Comparison of ENCODE assay signal across 10 cellular contexts in the genomic region with DNA sequence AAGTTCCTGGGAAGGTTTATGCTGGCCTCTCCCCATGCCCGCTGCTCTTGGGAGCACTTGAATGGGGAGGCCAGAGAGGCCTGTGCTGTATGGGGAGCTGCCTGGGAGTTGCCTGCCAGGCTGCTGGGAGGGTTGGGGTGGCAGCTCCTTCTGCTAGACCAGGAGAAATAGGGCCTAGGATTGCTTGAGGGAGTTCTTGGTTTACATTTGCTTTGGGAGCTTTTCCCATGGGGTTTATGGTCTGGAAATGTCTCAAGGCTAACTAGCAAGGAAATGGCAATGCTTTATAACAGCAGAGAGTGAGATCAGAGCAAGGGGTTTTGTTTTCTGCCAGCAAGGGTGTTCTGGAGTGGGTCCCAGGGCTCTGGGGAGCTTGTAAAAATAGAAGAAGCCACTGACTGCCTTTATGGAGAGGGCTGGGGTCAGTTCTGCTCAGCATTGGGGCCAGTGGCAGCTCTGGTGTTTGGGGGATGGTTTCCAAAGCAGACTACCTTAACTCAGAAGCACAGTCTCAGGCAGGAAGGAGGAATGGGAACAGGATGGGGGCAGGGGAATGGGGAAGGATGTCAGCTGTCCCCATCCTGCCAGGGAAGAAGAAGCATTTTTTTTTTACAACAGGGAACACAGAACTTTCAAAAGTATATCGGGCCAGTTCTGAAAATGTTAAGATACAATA. TPM values are rescaled to one million over a fixed set of nuclear protein-coding genes. Genes with fewer than 3 reads are reported as not detected.
DNase-seq lines count a peak whose midpoint lies in the region; ATAC-seq and TF ChIP-seq lines count a peak whose summit lies in the region.
"Had no signal": no experiment of that assay in that cellular context is flagged by ENCODE, and none has a peak within 500 bp of the region (broad histone marks: within the 10 kb centered on the region; RNA-seq: fewer than 3 reads in every experiment).

No MANE protein-coding gene starts in this region.

- H3K9ac ChIP-seq in skeletal muscle tissue (ENCODE audit: low read depth in 1 of 3, low read length in 3 of 3) = peak overlapping the region; percentile 55 to 76 (median 63)

- H3K9me3 Mint-ChIP-seq in type B pancreatic cell = no peaks in the 10 kb centered on the region
- H3K9me3 Mint-ChIP-seq: activated CD4-positive, alpha-beta T cell treated with anti-CD3 and anti-CD28 coated beads, Interleukin-2, amount 10 ng/mL, durations not matched to agents 7 days and 5 days had no signal

- H3K4me3 ChIP-seq in skeletal muscle tissue (ENCODE audit: low read length in 3 of 3) = peak overlapping the region; percentile 4 to 52 (median 18)

- no peaks in the 10 kb centered on the region for H3K27me3 Mint-ChIP-seq in type B pancreatic cell

- peaks cover 21% of the 10 kb centered on the region for H3K4me1 Mint-ChIP-seq in type B pancreatic cell (ENCODE audit: unreplicated experiment)
- H3K4me1 Mint-ChIP-seq: activated CD4-positive, alpha-beta T cell treated with anti-CD3 and anti-CD28 coated beads, Interleukin-2, amount 10 ng/mL, durations not matched to agents 7 days and 5 days had no signal

- no peaks in the 10 kb centered on the region for H3K27me3 ChIP-seq in skeletal muscle tissue (ENCODE audit: control insufficient read depth in 3 of 3, insufficient read depth in 3 of 3, low read length in 3 of 3)

- DNase-seq in GM03348 (ENCODE audit: low spot score) (peak; percentile 64), astrocyte of the hippocampus (ENCODE audit: low read depth, low spot score) (peak; percentile 23), left lobe of liver (ENCODE audit: low spot score) (no peak), type B pancreatic cell (ENCODE audit: extremely low spot score, unreplicated experiment) (no peak), NCI-H146 treated with DMSO at 0.1 percent for 48 hours (lab: John Stamatoyannopoulos, UW; ENCODE audit: unreplicated experiment) (no peak), NOMO-1 treated with dmso at 0.1 percent for 144 hours (lab: John Stamatoyannopoulos, UW; ENCODE audit: unreplicated experiment) (no peak), cerebellar nuclear complex (lab: John Stamatoyannopoulos, UW) (no peak)
- DNase-seq: activated CD4-positive, alpha-beta T cell treated with anti-CD3 and anti-CD28 coated beads, Interleukin-2, amount 10 ng/mL, durations not matched to agents 7 days and 5 days; stimulated activated naive CD4-positive, alpha-beta T cell treated with Interleukin-2 at 50 U/mL for 16 hours had no signal

- H3K27ac Mint-ChIP-seq in type B pancreatic cell = no peak overlapping the region
- H3K27ac Mint-ChIP-seq: activated CD4-positive, alpha-beta T cell treated with anti-CD3 and anti-CD28 coated beads, Interleukin-2, amount 10 ng/mL, durations not matched to agents 7 days and 5 days had no signal

- peaks cover 72 to 96% (median 74%) of the 10 kb centered on the region in 3 donors for H3K4me1 ChIP-seq in skeletal muscle tissue (ENCODE audit: control insufficient read depth in 3 of 3, insufficient read depth in 3 of 3, low read length in 3 of 3)

- H3K9me3 ChIP-seq in skeletal muscle tissue (ENCODE audit: control insufficient read depth in 3 of 3, low read length in 3 of 3) = no peaks in the 10 kb centered on the region

- H3K36me3 Mint-ChIP-seq in type B pancreatic cell = no peaks in the 10 kb centered on the region

- peak overlapping the region; percentile 88 for H3K27ac ChIP-seq in skeletal muscle tissue (ENCODE audit: low read depth, low read length)

- TF ChIP-seq CTCF in type B pancreatic cell (conservative IDR thresholded peaks at IDR 0.05) = no peak

- ATAC-seq in left lobe of liver = peak; percentile 51

- no peak overlapping the region for H3K4me3 Mint-ChIP-seq in type B pancreatic cell
- H3K4me3 Mint-ChIP-seq: activated CD4-positive, alpha-beta T cell treated with anti-CD3 and anti-CD28 coated beads, Interleukin-2, amount 10 ng/mL, durations not matched to agents 7 days and 5 days had no signal

- H3K36me3 ChIP-seq in skeletal muscle tissue (ENCODE audit: control insufficient read depth in 3 of 3, insufficient read depth in 3 of 3, low read length in 3 of 3) = peaks cover 0 to 7% (median 6%) of the 10 kb centered on the region in 3 donors

RNA-seq across cellular contexts. Expression of a gene that starts 28.6 kb away (rescaled TPM):
- total RNA-seq in left lobe of liver (3.8 TPM), skeletal muscle tissue (72.0 TPM), type B pancreatic cell (ENCODE audit: low replicate concordance) (19.4 and 19.7 TPM in 2 replicates)

Comparison
In these comparisons a context has a peak if more than half of its experiments do, and no peak if none do; other contexts are left out.
1. DNase-seq: peak in GM03348 (single experiment) and astrocyte of the hippocampus (single experiment); none in left lobe of liver (single experiment), type B pancreatic cell (single experiment), NCI-H146 treated with DMSO at 0.1 percent for 48 hours (single experiment), NOMO-1 treated with dmso at 0.1 percent for 144 hours (single experiment) and cerebellar nuclear complex (0 of 2).